Comparison of ENCODE assay signal across 8 cellular contexts in the genomic region with DNA sequence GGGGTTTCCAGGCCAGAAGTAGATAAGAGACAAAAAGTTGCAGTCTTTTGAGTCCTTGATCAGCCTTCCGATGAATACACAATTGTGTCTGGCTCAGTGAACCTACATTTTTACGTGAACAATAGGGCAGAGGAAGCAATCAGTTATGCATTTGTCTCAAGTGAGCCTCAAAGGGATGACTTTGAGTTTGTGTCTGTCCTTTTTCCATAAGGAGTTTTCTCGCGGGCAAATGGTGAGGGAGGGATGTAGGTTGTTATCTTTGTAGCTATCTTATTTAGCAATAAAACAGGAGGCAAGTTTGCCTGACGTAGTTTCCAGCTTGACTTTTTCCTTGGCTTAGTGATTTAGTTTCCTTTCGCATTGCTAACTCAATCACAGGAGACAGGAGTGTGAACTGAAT.
DNase-seq lines count a peak whose midpoint lies in the region; ATAC-seq and TF ChIP-seq lines count a peak whose summit lies in the region.
"Not testable (repeated sequence)": the region's sequence is repeated elsewhere in the genome, so short reads cannot be mapped to it uniquely, and the experiment has no call there.

No MANE protein-coding gene starts in this region.

- WGBS in mesodermal cell (ENCODE audit: insufficient coverage in 2 of 2), 2 experiments, result 71 to 80% methylated on average over 1 to 2 of the region's 6 CpGs

- H3K36me3 ChIP-seq in mesodermal cell (ENCODE audit: control insufficient read depth, insufficient read depth, low read length); rectal smooth muscle tissue (ENCODE audit: control insufficient read depth, insufficient read depth, low read length); tibial artery: not testable (repeated sequence)

- not testable (repeated sequence) for H3K36me3 Mint-ChIP-seq in T-helper 17 cell (ENCODE audit: low read depth); activated T-helper 2 cell treated with anti-CD3 and anti-CD28 coated beads, Interferon-gamma antibody, Interleukin-2, Interleukin-4, amounts not matched to agents 10 μg/mL and 5 μg/mL and 100 μg/mL, durations not matched to agents 14 hours and 24 hours and 36 hours (ENCODE audit: low read depth)

- peak overlapping the region; percentile 91 for H3K27ac ChIP-seq in foreskin keratinocyte
- H3K27ac ChIP-seq in mesodermal cell (ENCODE audit: low read depth, low read length, severe bottlenecking), result peak overlapping the region; percentile 87
- H3K27ac ChIP-seq in rectal smooth muscle tissue (ENCODE audit: low read depth, low read length), result peak overlapping the region; percentile 61
- H3K27ac ChIP-seq in tibial artery, result peak overlapping the region; percentile 72 to 73

- H3K4me3 ChIP-seq in choroid plexus epithelial cell (ENCODE audit: low read depth, low read length); mesodermal cell (ENCODE audit: extremely low read depth, insufficient read depth, low read length, poor library complexity, severe bottlenecking); rectal smooth muscle tissue (ENCODE audit: low read length); tibial artery: not testable (repeated sequence)

- H3K9me3 ChIP-seq in T-helper 17 cell (ENCODE audit: control insufficient read depth, low read length, poor library complexity, severe bottlenecking); mesodermal cell (ENCODE audit: control insufficient read depth, low read length); tibial artery: not testable (repeated sequence)

- H3K9ac ChIP-seq in rectal smooth muscle tissue (ENCODE audit: low read length), result not testable (repeated sequence)

- intact Hi-C loops in activated T-helper 2 cell treated with anti-CD3 and anti-CD28 coated beads, Interferon-gamma antibody, Interleukin-2, Interleukin-4, amounts not matched to agents 10 μg/mL and 5 μg/mL and 100 μg/mL, durations not matched to agents 14 hours and 24 hours and 36 hours (cut with micrococcal nuclease), result loop anchor here (2.0 kb wide), 1 partner anchor 17 kb away; no protein-coding TSS in a partner anchor
- intact Hi-C loops in tibial artery (cut with DNase I; ENCODE audit: low total_unique reads), result not testable (repeated sequence)

- H3K27me3 Mint-ChIP-seq in T-helper 17 cell; activated T-helper 2 cell treated with anti-CD3 and anti-CD28 coated beads, Interferon-gamma antibody, Interleukin-2, Interleukin-4, amounts not matched to agents 10 μg/mL and 5 μg/mL and 100 μg/mL, durations not matched to agents 14 hours and 24 hours and 36 hours (ENCODE audit: low read depth): not testable (repeated sequence)

- peak; percentile 37 for DNase-seq in EL
- not testable (repeated sequence) for DNase-seq in T-helper 17 cell; activated T-helper 2 cell treated with anti-CD3 and anti-CD28 coated beads, Interferon-gamma antibody, Interleukin-2, Interleukin-4, amounts not matched to agents 10 μg/mL and 5 μg/mL and 100 μg/mL, durations not matched to agents 14 hours and 24 hours and 36 hours (ENCODE audit: low spot score); tibial artery
- peak; percentile 48 for DNase-seq in choroid plexus epithelial cell (ENCODE audit: low read depth)
- peak in 1 of 2 donors; percentile 39 for DNase-seq in foreskin keratinocyte

- ATAC-seq in T-helper 17 cell, result not testable (repeated sequence)
- ATAC-seq in foreskin keratinocyte, result peak; percentile 3

- not testable (repeated sequence) for TF ChIP-seq CTCF in choroid plexus epithelial cell (conservative IDR thresholded peaks at IDR 0.05; ENCODE audit: low read depth, low read length); foreskin keratinocyte (conservative IDR thresholded peaks at IDR 0.05); tibial artery (IDR thresholded peaks at IDR 0.05)

- H3K27ac Mint-ChIP-seq in T-helper 17 cell, result peak overlapping the region; percentile 16
- peak overlapping the region; percentile 33 for H3K27ac Mint-ChIP-seq in activated T-helper 2 cell treated with anti-CD3 and anti-CD28 coated beads, Interferon-gamma antibody, Interleukin-2, Interleukin-4, amounts not matched to agents 10 μg/mL and 5 μg/mL and 100 μg/mL, durations not matched to agents 14 hours and 24 hours and 36 hours

- not testable (repeated sequence) for H3K4me3 Mint-ChIP-seq in T-helper 17 cell; activated T-helper 2 cell treated with anti-CD3 and anti-CD28 coated beads, Interferon-gamma antibody, Interleukin-2, Interleukin-4, amounts not matched to agents 10 μg/mL and 5 μg/mL and 100 μg/mL, durations not matched to agents 14 hours and 24 hours and 36 hours (ENCODE audit: low read depth)

- peaks cover 23% of the 10 kb centered on the region for H3K4me1 Mint-ChIP-seq in T-helper 17 cell
- H3K4me1 Mint-ChIP-seq in activated T-helper 2 cell treated with anti-CD3 and anti-CD28 coated beads, Interferon-gamma antibody, Interleukin-2, Interleukin-4, amounts not matched to agents 10 μg/mL and 5 μg/mL and 100 μg/mL, durations not matched to agents 14 hours and 24 hours and 36 hours (ENCODE audit: low read depth), result peaks cover 33% of the 10 kb centered on the region

- H3K9me3 Mint-ChIP-seq in activated T-helper 2 cell treated with anti-CD3 and anti-CD28 coated beads, Interferon-gamma antibody, Interleukin-2, Interleukin-4, amounts not matched to agents 10 μg/mL and 5 μg/mL and 100 μg/mL, durations not matched to agents 14 hours and 24 hours and 36 hours, result not testable (repeated sequence)

- H3K4me1 ChIP-seq in foreskin keratinocyte; mesodermal cell (ENCODE audit: control insufficient read depth, insufficient read depth, low read length, poor library complexity, severe bottlenecking); rectal smooth muscle tissue (ENCODE audit: control insufficient read depth, insufficient read depth, low read length): not testable (repeated sequence)
- peaks cover 0 to 12% (median 3%) of the 10 kb centered on the region in 4 donors for H3K4me1 ChIP-seq in tibial artery

- H3K27me3 ChIP-seq in foreskin keratinocyte; rectal smooth muscle tissue (ENCODE audit: control insufficient read depth, insufficient read depth, low read length); tibial artery: not testable (repeated sequence)
